In the genomic region with DNA sequence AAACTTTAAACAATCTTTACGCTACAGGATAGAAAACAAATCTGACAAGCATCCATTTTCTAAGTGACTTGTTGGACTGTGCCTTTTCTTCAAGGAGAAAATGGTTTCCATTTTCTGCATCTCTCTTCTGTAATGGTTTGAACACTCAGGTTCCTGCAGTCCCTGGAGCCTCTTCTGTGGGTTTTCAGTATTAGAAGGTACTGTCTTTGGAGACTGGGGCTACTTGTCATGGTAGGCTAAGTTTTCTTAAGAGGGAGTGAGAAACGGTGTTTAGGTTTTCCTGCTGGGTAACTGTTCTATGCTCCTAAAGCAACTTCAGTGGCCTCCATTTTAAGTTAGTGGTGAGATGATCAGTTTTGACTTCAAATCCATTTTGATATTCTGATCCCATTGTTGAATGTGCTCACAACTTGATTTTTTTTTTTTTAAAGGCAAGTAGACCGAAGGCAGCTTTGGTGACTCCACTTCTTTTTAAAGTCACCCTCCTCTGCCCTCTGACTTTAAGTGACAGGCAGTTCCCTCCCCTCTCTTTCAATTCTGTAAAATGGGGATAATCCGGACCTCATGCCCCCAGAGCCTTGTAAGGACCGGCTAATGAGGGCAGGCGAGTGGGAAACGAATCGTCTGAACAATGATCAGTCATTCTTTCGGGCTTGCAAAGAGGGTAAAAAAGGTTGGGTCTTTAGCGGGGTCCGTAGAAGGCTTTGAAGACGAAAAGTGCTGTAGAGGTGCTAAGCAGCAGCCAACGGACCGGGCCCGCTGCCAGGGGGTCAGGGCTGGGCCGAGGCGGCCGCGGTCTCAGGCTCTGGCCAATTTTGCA, we compare ENCODE assay signal across 1 cellular context.
A peak's percentile ranks its signal among the peaks of the same experiment; 100 is the strongest.
TF ChIP-seq lines count a peak whose summit lies in the region.

No MANE protein-coding gene starts in this region.

TF ChIP-seq in GM12878, 131 proteins besides CTCF, POLR2A, EP300 and RAD21:
- TF ChIP-seq PBX3 (IDR thresholded peaks at IDR 0.05; ENCODE audit: insufficient replicate concordance, low read depth, low read length), result peak; percentile 10
- TF ChIP-seq IRF4 (IDR thresholded peaks at IDR 0.05; ENCODE audit: low read depth, low read length), result no peak
- no peak for TF ChIP-seq ZNF622 (IDR thresholded peaks at IDR 0.05)
- TF ChIP-seq, protein P1, sequence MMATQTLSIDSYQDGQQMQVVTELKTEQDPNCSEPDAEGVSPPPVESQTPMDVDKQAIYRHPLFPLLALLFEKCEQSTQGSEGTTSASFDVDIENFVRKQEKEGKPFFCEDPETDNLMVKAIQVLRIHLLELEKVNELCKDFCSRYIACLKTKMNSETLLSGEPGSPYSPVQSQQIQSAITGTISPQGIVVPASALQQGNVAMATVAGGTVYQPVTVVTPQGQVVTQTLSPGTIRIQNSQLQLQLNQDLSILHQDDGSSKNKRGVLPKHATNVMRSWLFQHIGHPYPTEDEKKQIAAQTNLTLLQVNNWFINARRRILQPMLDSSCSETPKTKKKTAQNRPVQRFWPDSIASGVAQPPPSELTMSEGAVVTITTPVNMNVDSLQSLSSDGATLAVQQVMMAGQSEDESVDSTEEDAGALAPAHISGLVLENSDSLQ (IDR thresholded peaks at IDR 0.05), result peak; percentile 79
- peak; percentile 22 for TF ChIP-seq MEF2B (IDR thresholded peaks at IDR 0.05; ENCODE audit: partially characterized antibody, poor library complexity, severe bottlenecking)
- TF ChIP-seq, protein P2, sequence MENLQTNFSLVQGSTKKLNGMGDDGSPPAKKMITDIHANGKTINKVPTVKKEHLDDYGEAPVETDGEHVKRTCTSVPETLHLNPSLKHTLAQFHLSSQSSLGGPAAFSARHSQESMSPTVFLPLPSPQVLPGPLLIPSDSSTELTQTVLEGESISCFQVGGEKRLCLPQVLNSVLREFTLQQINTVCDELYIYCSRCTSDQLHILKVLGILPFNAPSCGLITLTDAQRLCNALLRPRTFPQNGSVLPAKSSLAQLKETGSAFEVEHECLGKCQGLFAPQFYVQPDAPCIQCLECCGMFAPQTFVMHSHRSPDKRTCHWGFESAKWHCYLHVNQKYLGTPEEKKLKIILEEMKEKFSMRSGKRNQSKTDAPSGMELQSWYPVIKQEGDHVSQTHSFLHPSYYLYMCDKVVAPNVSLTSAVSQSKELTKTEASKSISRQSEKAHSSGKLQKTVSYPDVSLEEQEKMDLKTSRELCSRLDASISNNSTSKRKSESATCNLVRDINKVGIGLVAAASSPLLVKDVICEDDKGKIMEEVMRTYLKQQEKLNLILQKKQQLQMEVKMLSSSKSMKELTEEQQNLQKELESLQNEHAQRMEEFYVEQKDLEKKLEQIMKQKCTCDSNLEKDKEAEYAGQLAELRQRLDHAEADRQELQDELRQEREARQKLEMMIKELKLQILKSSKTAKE (IDR thresholded peaks at IDR 0.05; ENCODE audit: low read depth, poor library complexity, severe bottlenecking), result no peak
- peak; percentile 77; the same call in 1 of the 2 replicates for TF ChIP-seq YY1 (IDR thresholded peaks at IDR 0.05; ENCODE audit: low read depth, low read length)
- TF ChIP-seq, protein P3, sequence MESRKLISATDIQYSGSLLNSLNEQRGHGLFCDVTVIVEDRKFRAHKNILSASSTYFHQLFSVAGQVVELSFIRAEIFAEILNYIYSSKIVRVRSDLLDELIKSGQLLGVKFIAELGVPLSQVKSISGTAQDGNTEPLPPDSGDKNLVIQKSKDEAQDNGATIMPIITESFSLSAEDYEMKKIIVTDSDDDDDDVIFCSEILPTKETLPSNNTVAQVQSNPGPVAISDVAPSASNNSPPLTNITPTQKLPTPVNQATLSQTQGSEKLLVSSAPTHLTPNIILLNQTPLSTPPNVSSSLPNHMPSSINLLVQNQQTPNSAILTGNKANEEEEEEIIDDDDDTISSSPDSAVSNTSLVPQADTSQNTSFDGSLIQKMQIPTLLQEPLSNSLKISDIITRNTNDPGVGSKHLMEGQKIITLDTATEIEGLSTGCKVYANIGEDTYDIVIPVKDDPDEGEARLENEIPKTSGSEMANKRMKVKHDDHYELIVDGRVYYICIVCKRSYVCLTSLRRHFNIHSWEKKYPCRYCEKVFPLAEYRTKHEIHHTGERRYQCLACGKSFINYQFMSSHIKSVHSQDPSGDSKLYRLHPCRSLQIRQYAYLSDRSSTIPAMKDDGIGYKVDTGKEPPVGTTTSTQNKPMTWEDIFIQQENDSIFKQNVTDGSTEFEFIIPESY (IDR thresholded peaks at IDR 0.05), result no peak
- TF ChIP-seq, protein P4, sequence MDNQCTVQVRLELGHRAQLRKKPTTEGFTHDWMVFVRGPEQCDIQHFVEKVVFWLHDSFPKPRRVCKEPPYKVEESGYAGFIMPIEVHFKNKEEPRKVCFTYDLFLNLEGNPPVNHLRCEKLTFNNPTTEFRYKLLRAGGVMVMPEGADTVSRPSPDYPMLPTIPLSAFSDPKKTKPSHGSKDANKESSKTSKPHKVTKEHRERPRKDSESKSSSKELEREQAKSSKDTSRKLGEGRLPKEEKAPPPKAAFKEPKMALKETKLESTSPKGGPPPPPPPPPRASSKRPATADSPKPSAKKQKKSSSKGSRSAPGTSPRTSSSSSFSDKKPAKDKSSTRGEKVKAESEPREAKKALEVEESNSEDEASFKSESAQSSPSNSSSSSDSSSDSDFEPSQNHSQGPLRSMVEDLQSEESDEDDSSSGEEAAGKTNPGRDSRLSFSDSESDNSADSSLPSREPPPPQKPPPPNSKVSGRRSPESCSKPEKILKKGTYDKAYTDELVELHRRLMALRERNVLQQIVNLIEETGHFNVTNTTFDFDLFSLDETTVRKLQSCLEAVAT (IDR thresholded peaks at IDR 0.05), result peak; percentile 77
- TF ChIP-seq, protein P5, sequence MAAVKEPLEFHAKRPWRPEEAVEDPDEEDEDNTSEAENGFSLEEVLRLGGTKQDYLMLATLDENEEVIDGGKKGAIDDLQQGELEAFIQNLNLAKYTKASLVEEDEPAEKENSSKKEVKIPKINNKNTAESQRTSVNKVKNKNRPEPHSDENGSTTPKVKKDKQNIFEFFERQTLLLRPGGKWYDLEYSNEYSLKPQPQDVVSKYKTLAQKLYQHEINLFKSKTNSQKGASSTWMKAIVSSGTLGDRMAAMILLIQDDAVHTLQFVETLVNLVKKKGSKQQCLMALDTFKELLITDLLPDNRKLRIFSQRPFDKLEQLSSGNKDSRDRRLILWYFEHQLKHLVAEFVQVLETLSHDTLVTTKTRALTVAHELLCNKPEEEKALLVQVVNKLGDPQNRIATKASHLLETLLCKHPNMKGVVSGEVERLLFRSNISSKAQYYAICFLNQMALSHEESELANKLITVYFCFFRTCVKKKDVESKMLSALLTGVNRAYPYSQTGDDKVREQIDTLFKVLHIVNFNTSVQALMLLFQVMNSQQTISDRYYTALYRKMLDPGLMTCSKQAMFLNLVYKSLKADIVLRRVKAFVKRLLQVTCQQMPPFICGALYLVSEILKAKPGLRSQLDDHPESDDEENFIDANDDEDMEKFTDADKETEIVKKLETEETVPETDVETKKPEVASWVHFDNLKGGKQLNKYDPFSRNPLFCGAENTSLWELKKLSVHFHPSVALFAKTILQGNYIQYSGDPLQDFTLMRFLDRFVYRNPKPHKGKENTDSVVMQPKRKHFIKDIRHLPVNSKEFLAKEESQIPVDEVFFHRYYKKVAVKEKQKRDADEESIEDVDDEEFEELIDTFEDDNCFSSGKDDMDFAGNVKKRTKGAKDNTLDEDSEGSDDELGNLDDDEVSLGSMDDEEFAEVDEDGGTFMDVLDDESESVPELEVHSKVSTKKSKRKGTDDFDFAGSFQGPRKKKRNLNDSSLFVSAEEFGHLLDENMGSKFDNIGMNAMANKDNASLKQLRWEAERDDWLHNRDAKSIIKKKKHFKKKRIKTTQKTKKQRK (IDR thresholded peaks at IDR 0.05; ENCODE audit: low read depth, low read length), result no peak
- no peak for TF ChIP-seq REST (IDR thresholded peaks at IDR 0.05; ENCODE audit: low read depth, low read length)
- TF ChIP-seq POLR2AphosphoS5 (IDR thresholded peaks at IDR 0.05; ENCODE audit: low read length), result peak; percentile 28; the same call in 1 of the 2 replicates
- no peak for TF ChIP-seq ETV6 (conservative IDR thresholded peaks at IDR 0.05 in 1 of 2, IDR thresholded peaks at IDR 0.05 in 1 of 2; ENCODE audit: borderline replicate concordance in 1 of 2, low read depth in 1 of 2)
- TF ChIP-seq ZBED1 (IDR thresholded peaks at IDR 0.05; ENCODE audit: borderline replicate concordance), result 0 out of 2 replicates have a peak, but pooled peaks have one; percentile 47
- no peak for TF ChIP-seq RCOR1 (conservative IDR thresholded peaks at IDR 0.05; ENCODE audit: low read depth, low read length)
- 0 out of 2 replicates have a peak, but pooled peaks have one; percentile 35 for TF ChIP-seq HDGF (IDR thresholded peaks at IDR 0.05)
- 0 out of 2 replicates have a peak, but pooled peaks have one; percentile 36 for TF ChIP-seq PAX8 (IDR thresholded peaks at IDR 0.05)
